In genomic region chr10:50052778-50053376, GRCh38 we compare ENCODE assay signal across 1 cellular context.
TF ChIP-seq lines count a peak whose summit lies in the region.

No MANE protein-coding gene starts in this region.

TF ChIP-seq in HepG2, 621 proteins besides CTCF, POLR2A, EP300 and RAD21 (continued from another document):
- TF ChIP-seq ARID5B (CRISPR knock-in tag; IDR thresholded peaks at IDR 0.05) (0 out of 2 replicates have a peak, but pooled peaks have one; percentile 18), SOX5 (CRISPR knock-in tag; IDR thresholded peaks at IDR 0.05; ENCODE audit: borderline replicate concordance) (peak; percentile 65; the same call in 1 of the 2 replicates)
